In genomic region chr13:98230762-98231161, GRCh38 we compare ENCODE assay signal across 4 cellular contexts. TPM values are rescaled to one million over a fixed set of nuclear protein-coding genes. Genes with fewer than 3 reads are reported as not detected.
"Had no signal": no experiment of that assay in that cellular context is flagged by ENCODE, and none has a peak within 500 bp of the region (broad histone marks: within the 10 kb centered on the region; RNA-seq: fewer than 3 reads in every experiment).

No MANE protein-coding gene starts in this region.

RNA-seq across cellular contexts. Expression of gene RNF113B, which starts 53.7 kb away (rescaled TPM):
- total RNA-seq: LHCN-M2, M059J, MCF 10A, NCI-H460 had no signal
